18 cellular contexts compared by ENCODE assay signal in genomic region chr12:124874988-124875802, GRCh38.
"Had no signal": no experiment of that assay in that cellular context is flagged by ENCODE, and none has a peak within 500 bp of the region (broad histone marks: within the 10 kb centered on the region; RNA-seq: fewer than 3 reads in every experiment).

No MANE protein-coding gene starts in this region.

- H3K4me3 Mint-ChIP-seq: activated naive CD8-positive, alpha-beta T cell; activated T-cell treated with anti-CD3 and anti-CD28 coated beads, Interleukin-2, amount 50 U/mL, for 24 hours; brain; endodermal cell; immature natural killer cell; natural killer cell treated with Interleukin-12 subunit alpha and Interleukin-12 subunit beta and Interleukin-15 and Interleukin-18, amount 100 ng/mL, for 72 hours; T-helper 2 cell treated with Interferon-gamma antibody and Interleukin-4, amounts not matched to agents 5 μg/mL and 100 μg/mL, for 36 hours had no signal

- ATAC-seq: left cardiac atrium; natural killer cell treated with Interleukin-12 subunit alpha and Interleukin-12 subunit beta and Interleukin-15 and Interleukin-18, amount 100 ng/mL, for 72 hours had no signal

- H3K4me1 ChIP-seq: parathyroid adenoma, vagina had no signal

- H3K36me3 ChIP-seq: stomach, thoracic aorta, vagina had no signal

- H2AFZ ChIP-seq: parathyroid adenoma had no signal

- H3K36me3 Mint-ChIP-seq: activated naive CD8-positive, alpha-beta T cell; brain; immature natural killer cell; natural killer cell treated with Interleukin-12 subunit alpha and Interleukin-12 subunit beta and Interleukin-15 and Interleukin-18, amount 100 ng/mL, for 72 hours had no signal

- H3K79me2 ChIP-seq: parathyroid adenoma had no signal

- H3K9me3 Mint-ChIP-seq: activated T-cell treated with anti-CD3 and anti-CD28 coated beads, Interleukin-2, amount 50 U/mL, for 24 hours; brain; endodermal cell; immature natural killer cell; natural killer cell treated with Interleukin-12 subunit alpha and Interleukin-12 subunit beta and Interleukin-15 and Interleukin-18, amount 100 ng/mL, for 72 hours; T-helper 2 cell treated with Interferon-gamma antibody and Interleukin-4, amounts not matched to agents 5 μg/mL and 100 μg/mL, for 36 hours had no signal

- H3K27ac Mint-ChIP-seq: activated naive CD8-positive, alpha-beta T cell; activated T-cell treated with anti-CD3 and anti-CD28 coated beads, Interleukin-2, amount 50 U/mL, for 24 hours; endodermal cell; natural killer cell treated with Interleukin-12 subunit alpha and Interleukin-12 subunit beta and Interleukin-15 and Interleukin-18, amount 100 ng/mL, for 72 hours; T-helper 2 cell treated with Interferon-gamma antibody and Interleukin-4, amounts not matched to agents 5 μg/mL and 100 μg/mL, for 36 hours had no signal

- H3K9ac ChIP-seq: parathyroid adenoma had no signal

- H3K27ac ChIP-seq: parathyroid adenoma, skin epidermis, stomach, thoracic aorta, vagina had no signal

- DNase-seq: activated CD4-positive, alpha-beta T cell treated with anti-CD3 and anti-CD28 coated beads, Interleukin-2, amount 50 U/mL, for 4 hours; activated CD4-positive, CD25-positive, alpha-beta regulatory T cell treated with anti-CD3 and anti-CD28 coated beads, Interleukin-2, amount 50 U/mL, for 72 hours; activated effector memory CD4-positive, alpha-beta T cell treated with anti-CD3 and anti-CD28 coated beads, Interleukin-2, amount 50 U/mL, for 16 hours; activated T-cell treated with anti-CD3 and anti-CD28 coated beads, Interleukin-2, amount 50 U/mL, for 24 hours; amygdala; endodermal cell; immature natural killer cell; left cardiac atrium; retina; stomach had no signal

- H3K4me3 ChIP-seq: skin epidermis, stomach, thoracic aorta, vagina had no signal

- H3K9me3 ChIP-seq: stomach, thoracic aorta, vagina had no signal

- H3K4me1 Mint-ChIP-seq: endodermal cell, immature natural killer cell had no signal

- H3K27me3 ChIP-seq: stomach, vagina had no signal
